ENCODE assay signal across 8 cellular contexts in the genomic region with DNA sequence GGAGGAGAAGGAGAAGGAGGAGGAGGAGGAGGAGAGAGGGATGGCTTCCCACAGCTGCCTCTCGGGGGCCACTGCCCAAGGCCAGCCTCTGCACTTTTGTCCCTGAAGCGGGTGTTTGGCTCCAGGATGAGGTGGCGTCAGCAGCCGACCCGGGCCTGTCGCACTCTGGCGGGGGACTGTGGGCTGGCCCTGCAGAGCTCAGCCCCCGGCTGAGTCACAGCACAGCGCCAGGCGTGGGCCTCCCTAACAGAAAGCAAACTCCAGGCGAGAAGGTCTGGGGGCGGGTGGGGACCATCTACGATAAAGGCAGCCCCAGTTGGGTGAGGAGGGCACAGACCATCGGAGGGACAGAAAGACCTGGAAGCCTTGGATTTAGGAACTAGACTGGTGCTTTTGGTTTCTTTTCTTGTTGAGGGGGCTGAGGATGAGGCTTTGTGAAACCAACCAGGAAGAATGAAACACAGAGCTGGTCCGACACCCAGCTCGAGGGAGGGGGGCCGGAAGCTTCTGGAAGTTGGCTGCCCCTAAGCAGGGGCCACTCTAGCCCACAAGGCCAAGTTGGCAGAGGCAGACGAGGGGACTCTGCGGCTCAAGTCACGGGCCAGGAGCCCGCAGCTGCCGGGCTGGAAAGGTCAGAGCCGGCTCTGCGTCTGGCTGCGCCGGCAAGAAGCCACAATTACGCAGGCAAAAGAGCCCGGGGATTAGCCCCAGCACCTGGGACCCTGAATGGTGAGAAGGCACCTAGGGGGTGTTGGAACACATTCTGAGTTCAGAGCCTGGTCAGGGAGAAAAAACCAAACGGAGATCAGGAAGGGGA. TPM values are rescaled to one million over a fixed set of nuclear protein-coding genes. Genes with fewer than 3 reads are reported as not detected.
DNase-seq lines count a peak whose midpoint lies in the region; ATAC-seq and TF ChIP-seq lines count a peak whose summit lies in the region.

No MANE protein-coding gene starts in this region.

- H3K27ac ChIP-seq in SK-N-MC (peak overlapping the region; percentile 67), testis (peak overlapping the region; percentile 94 to 99)

- H3K36me3 Mint-ChIP-seq in activated naive CD4-positive, alpha-beta T cell treated with anti-CD3 and anti-CD28 coated beads, Interleukin-2, amount 50 U/mL, for 72 hours = peaks cover 26 to 27% of the 10 kb centered on the region in 2 donors

- ATAC-seq in HG03097 (IDR thresholded peaks at IDR 0.05; ENCODE audit: low FRiP score, unreplicated experiment) = peak; percentile 31
- peak; percentile 79 to 88 for ATAC-seq in activated naive CD4-positive, alpha-beta T cell treated with anti-CD3 and anti-CD28 coated beads, Interleukin-2, amount 50 U/mL, for 72 hours
- peak; percentile 80 for ATAC-seq in omental fat pad (ENCODE audit: low FRiP score)

- peak overlapping the region; percentile 81 to 99 for H3K27ac Mint-ChIP-seq in activated naive CD4-positive, alpha-beta T cell treated with anti-CD3 and anti-CD28 coated beads, Interleukin-2, amount 50 U/mL, for 72 hours

- DNase-seq in GDM1 (lab: John Stamatoyannopoulos, UW) = peak; percentile 86
- DNase-seq in SK-N-MC (ENCODE audit: low read depth, low spot score) = no peak
- DNase-seq in activated naive CD4-positive, alpha-beta T cell treated with anti-CD3 and anti-CD28 coated beads, Interleukin-2, amount 50 U/mL, for 72 hours (ENCODE audit: low spot score in 2 of 2) = peak; percentile 80 to 89
- peak; percentile 71 to 97 (median 88) for DNase-seq in head of caudate nucleus
- no peak for DNase-seq in omental fat pad (ENCODE audit: low spot score)
- peak; percentile 85 for DNase-seq in testis
- no peak for DNase-seq in NCI-H1105 treated with DMSO at 0.1 percent for 48 hours (lab: John Stamatoyannopoulos, UW)

- H3K9me3 ChIP-seq in SK-N-MC (ENCODE audit: low read depth, low read length) = no peaks in the 10 kb centered on the region
- no peaks in the 10 kb centered on the region for H3K9me3 ChIP-seq in testis

- H3K4me1 ChIP-seq in testis = peaks cover 45% of the 10 kb centered on the region

- H3K36me3 ChIP-seq in SK-N-MC (ENCODE audit: insufficient read depth, low read length) = peaks cover 14% of the 10 kb centered on the region
- no peaks in the 10 kb centered on the region for H3K36me3 ChIP-seq in testis (ENCODE audit: low read depth, missing control alignments)

- intact Hi-C loops in head of caudate nucleus (cut with DNase I) = loop anchor here (2.0 kb wide), 1 partner anchor 24 kb away; a partner anchor contains a TSS
- intact Hi-C loops in testis (cut with DNase I; ENCODE audit: low total_unique reads) = no loop called here

- no peak for TF ChIP-seq CTCF in omental fat pad (IDR thresholded peaks at IDR 0.05)
- no peak for TF ChIP-seq CTCF in testis (IDR thresholded peaks at IDR 0.05)

- no peak for TF ChIP-seq POLR2A in testis (IDR thresholded peaks at IDR 0.05)

- WGBS in testis, 2 donors = 27 to 28% methylated on average over 26 to 29 of the region's 29 CpGs

- H3K9ac ChIP-seq in SK-N-MC (ENCODE audit: insufficient read length) = peak overlapping the region; percentile 53

- no peak overlapping the region for H3K4me3 ChIP-seq in SK-N-MC
- peak overlapping the region; percentile 16 to 24 for H3K4me3 ChIP-seq in testis

- H3K27me3 ChIP-seq in testis = no peaks in the 10 kb centered on the region

- H3K9me3 Mint-ChIP-seq in activated naive CD4-positive, alpha-beta T cell treated with anti-CD3 and anti-CD28 coated beads, Interleukin-2, amount 50 U/mL, for 72 hours = no peaks in the 10 kb centered on the region

RNA-seq across cellular contexts. Expression of a gene that starts 18.2 kb away (rescaled TPM):
- total RNA-seq in activated naive CD4-positive, alpha-beta T cell treated with anti-CD3 and anti-CD28 coated beads, Interleukin-2, amount 50 U/mL, for 72 hours = 100 to 1,000 TPM; 280 to 379 TPM
- total RNA-seq in omental fat pad = 100 to 1,000 TPM in 1 of 4 donors, 10 to 100 TPM in 3; 58.6 to 140 (median 93.1) TPM
- total RNA-seq in testis = 100 to 1,000 TPM; 212 to 241 TPM
- polyA plus RNA-seq in testis (ENCODE audit: insufficient read depth, low read depth, low replicate concordance) = 196 TPM

RNA-seq across cellular contexts. Expression of a gene that starts 23.3 kb away (rescaled TPM):
- 100 to 1,000 TPM; 213 to 255 TPM for total RNA-seq in activated naive CD4-positive, alpha-beta T cell treated with anti-CD3 and anti-CD28 coated beads, Interleukin-2, amount 50 U/mL, for 72 hours
- total RNA-seq in omental fat pad (100 to 1,000 TPM; 398 to 859 (median 623) TPM), testis (100 to 1,000 TPM; 615 to 654 TPM)
- polyA plus RNA-seq in testis (ENCODE audit: insufficient read depth, low read depth, low replicate concordance) = 96.4 TPM

RNA-seq across cellular contexts. Expression of a gene that starts 30.5 kb away (rescaled TPM):
- 1 to 10 TPM in 1 of 2 donors, under 1 TPM in 1; 0.45 to 1.5 TPM for total RNA-seq in activated naive CD4-positive, alpha-beta T cell treated with anti-CD3 and anti-CD28 coated beads, Interleukin-2, amount 50 U/mL, for 72 hours
- 10 to 100 TPM in 2 of 4 donors, 1 to 10 TPM in 2; 1.7 to 15.9 (median 7.4) TPM for total RNA-seq in omental fat pad
- 10 to 100 TPM; 30.1 to 62.3 TPM for total RNA-seq in testis
- 88.1 TPM for polyA plus RNA-seq in testis (ENCODE audit: insufficient read depth, low read depth, low replicate concordance)

RNA-seq across cellular contexts. Expression of a gene that starts 35.7 kb away (rescaled TPM):
- 10 to 100 TPM; 38.3 to 47.2 TPM for total RNA-seq in activated naive CD4-positive, alpha-beta T cell treated with anti-CD3 and anti-CD28 coated beads, Interleukin-2, amount 50 U/mL, for 72 hours
- total RNA-seq in omental fat pad (10 to 100 TPM; 15.6 to 25.2 (median 18.0) TPM), testis (10 to 100 TPM; 12.4 to 16.2 TPM)
- 10.8 TPM for polyA plus RNA-seq in testis (ENCODE audit: insufficient read depth, low read depth, low replicate concordance)

Comparison
In these comparisons a context has a peak if more than half of its experiments do, and no peak if none do; other contexts are left out.
1. DNase-seq: peak in GDM1 (single experiment), activated naive CD4-positive, alpha-beta T cell treated with anti-CD3 and anti-CD28 coated beads, Interleukin-2, amount 50 U/mL, for 72 hours (2 of 2), head of caudate nucleus (42 of 42) and testis (single experiment); none in SK-N-MC (single experiment), omental fat pad (single experiment) and NCI-H1105 treated with DMSO at 0.1 percent for 48 hours (single experiment).
2. ATAC-seq: peak in every context shown above with its lines; median percentile 84 in activated naive CD4-positive, alpha-beta T cell treated with anti-CD3 and anti-CD28 coated beads, Interleukin-2, amount 50 U/mL, for 72 hours; 80 in omental fat pad; 31 in HG03097.